ENCODE assay signal across 1 cellular context in the genomic region with DNA sequence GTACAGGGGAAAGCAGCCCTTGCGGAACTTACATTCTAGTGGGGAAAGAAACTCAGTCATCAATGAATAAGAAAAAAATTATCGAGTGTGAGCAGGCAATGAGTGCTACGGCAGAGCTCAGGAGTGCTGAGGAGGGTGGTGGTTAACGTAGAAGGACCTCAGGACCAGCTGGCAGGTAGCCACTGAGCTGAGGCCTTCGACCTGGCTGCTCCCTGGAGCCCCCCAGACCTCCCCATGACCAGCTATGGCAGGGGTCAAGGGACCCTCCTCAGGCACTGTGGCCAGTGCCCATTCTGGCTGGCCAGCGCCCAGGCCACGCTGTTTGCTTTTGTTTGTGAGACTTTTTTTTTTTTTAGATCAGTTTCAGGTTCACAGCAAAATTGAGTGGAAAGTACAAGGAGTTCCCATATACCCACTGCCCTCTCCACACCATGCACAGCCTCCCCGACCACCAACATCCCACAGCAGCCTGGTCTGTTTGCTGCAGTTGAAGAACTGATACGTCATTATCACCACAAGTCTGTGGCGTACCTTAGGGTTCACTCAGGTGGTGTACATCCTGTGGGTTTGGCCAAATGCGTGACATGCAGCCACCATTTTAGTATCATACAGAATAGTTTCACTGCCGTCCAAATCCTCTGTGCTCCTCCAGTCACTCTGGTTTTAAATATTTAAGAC.
TF ChIP-seq lines count a peak whose summit lies in the region.

No MANE protein-coding gene starts in this region.

TF ChIP-seq in SK-N-SH, 30 proteins besides CTCF, POLR2A, EP300 and RAD21 (continued from another document):
- TF ChIP-seq REST (IDR thresholded peaks at IDR 0.05; ENCODE audit: low read depth, low read length) (no peak), GATA2 (CRISPR knock-in tag; IDR thresholded peaks at IDR 0.05) (no peak), NFIC (IDR thresholded peaks at IDR 0.05; ENCODE audit: borderline replicate concordance) (no peak), YY1 (IDR thresholded peaks at IDR 0.05; ENCODE audit: low read depth) (no peak), FOXM1 (IDR thresholded peaks at IDR 0.05; ENCODE audit: low read depth) (no peak)
- TF ChIP-seq, protein P1, sequence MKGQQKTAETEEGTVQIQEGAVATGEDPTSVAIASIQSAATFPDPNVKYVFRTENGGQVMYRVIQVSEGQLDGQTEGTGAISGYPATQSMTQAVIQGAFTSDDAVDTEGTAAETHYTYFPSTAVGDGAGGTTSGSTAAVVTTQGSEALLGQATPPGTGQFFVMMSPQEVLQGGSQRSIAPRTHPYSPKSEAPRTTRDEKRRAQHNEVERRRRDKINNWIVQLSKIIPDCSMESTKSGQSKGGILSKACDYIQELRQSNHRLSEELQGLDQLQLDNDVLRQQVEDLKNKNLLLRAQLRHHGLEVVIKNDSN (IDR thresholded peaks at IDR 0.05; ENCODE audit: borderline replicate concordance, low read depth) = no peak
